29 cellular contexts compared by ENCODE assay signal in the genomic region with DNA sequence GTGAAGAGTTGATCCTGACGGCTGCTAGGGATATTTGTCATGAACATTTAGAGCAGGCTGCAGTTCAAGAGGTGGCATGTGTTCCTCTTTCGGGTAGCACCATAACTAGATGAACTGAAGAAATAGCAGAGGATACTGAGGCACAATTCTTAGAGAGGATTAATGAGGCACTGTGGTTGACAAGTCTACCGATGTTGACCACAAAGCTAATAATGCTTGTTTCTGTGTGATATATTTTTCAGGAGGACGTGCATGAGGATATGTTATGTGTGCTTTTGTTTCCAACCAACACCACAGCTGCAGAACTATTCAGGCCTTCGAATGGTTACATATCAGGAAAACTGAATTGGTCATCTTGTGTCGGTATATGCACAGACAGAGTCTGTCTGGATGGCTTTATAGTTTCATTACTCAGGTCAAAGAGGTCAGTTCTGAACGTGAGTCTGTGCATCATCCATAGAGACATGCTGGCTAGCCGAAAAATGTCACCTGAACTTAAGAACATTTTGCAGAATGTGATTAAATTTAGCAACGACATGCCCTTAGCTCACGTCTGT.
"Had no signal": no experiment of that assay in that cellular context is flagged by ENCODE, and none has a peak within 500 bp of the region (broad histone marks: within the 10 kb centered on the region; RNA-seq: fewer than 3 reads in every experiment).

No MANE protein-coding gene starts in this region.

- H3K4me3 Mint-ChIP-seq: immature natural killer cell; naive thymus-derived CD8-positive, alpha-beta T cell; nephron; neural crest cell; stimulated activated naive B cell treated with anti-CD40 and anti-IgM and Interleukin-4, amounts not matched to agents 10 μg/mL and 1 μg/mL and 100 μg/mL, for 72 hours had no signal

- FAIRE-seq: islet of Langerhans, kidney had no signal

- H3K4me1 Mint-ChIP-seq: immature natural killer cell; naive thymus-derived CD8-positive, alpha-beta T cell; neural crest cell had no signal

- H3K27me3 ChIP-seq: right atrium auricular region, testis, thyroid gland, transverse colon, uterus had no signal

- H3K79me2 ChIP-seq: parathyroid adenoma had no signal

- ATAC-seq: left colon; left lung; lower lobe of right lung; naive thymus-derived CD8-positive, alpha-beta T cell; sciatic nerve; stimulated activated naive B cell treated with anti-CD40 and anti-IgM and Interleukin-4, amounts not matched to agents 10 μg/mL and 1 μg/mL and 100 μg/mL, for 72 hours; stimulated activated naive CD8-positive, alpha-beta T cell treated with anti-CD3 and anti-CD28 coated beads, Interleukin-15, Interleukin-2, amounts not matched to agents 100 U/mL and 50 U/mL, for 24 hours had no signal

- H3K4me1 ChIP-seq: left lung, lower lobe of right lung, parathyroid adenoma, psoas muscle, testis, transverse colon, uterus had no signal

- H3K9me3 Mint-ChIP-seq: immature natural killer cell, nephron had no signal

- H2AFZ ChIP-seq: parathyroid adenoma had no signal

- H3K27me3 Mint-ChIP-seq: stimulated activated naive B cell treated with anti-CD40 and anti-IgM and Interleukin-4, amounts not matched to agents 10 μg/mL and 1 μg/mL and 100 μg/mL, for 72 hours had no signal

- H3K27ac Mint-ChIP-seq: immature natural killer cell; naive thymus-derived CD8-positive, alpha-beta T cell; nephron; stimulated activated naive B cell treated with anti-CD40 and anti-IgM and Interleukin-4, amounts not matched to agents 10 μg/mL and 1 μg/mL and 100 μg/mL, for 72 hours had no signal

- H3K36me3 Mint-ChIP-seq: immature natural killer cell; naive thymus-derived CD8-positive, alpha-beta T cell; stimulated activated naive B cell treated with anti-CD40 and anti-IgM and Interleukin-4, amounts not matched to agents 10 μg/mL and 1 μg/mL and 100 μg/mL, for 72 hours had no signal

- H3K9ac ChIP-seq: parathyroid adenoma had no signal

- H3K4me3 ChIP-seq: left lung, lower lobe of right lung, psoas muscle, right atrium auricular region, skin epidermis, stomach, testis, thyroid gland, transverse colon, uterus had no signal

- H3K27ac ChIP-seq: left lung, lower lobe of right lung, parathyroid adenoma, psoas muscle, right atrium auricular region, skin epidermis, stomach, testis, thyroid gland, transverse colon, uterus had no signal

- DNase-seq: hypothalamus; immature natural killer cell; kidney; left colon; left lung; lower lobe of right lung; mammary epithelial cell; mesenchymal stem cell; naive thymus-derived CD8-positive, alpha-beta T cell; nucleus accumbens; psoas muscle; stimulated activated CD4-positive, alpha-beta T cell treated with anti-CD3 and anti-CD28 coated beads, Interleukin-12 subunit alpha, Interleukin-12 subunit beta, amount 100 ng/mL, for 4 hours; stimulated activated CD4-positive, alpha-beta T cell treated with anti-CD3 and anti-CD28 coated beads, Interleukin-15, amount 100 ng/mL, for 24 hours; stimulated activated CD4-positive, alpha-beta T cell treated with anti-CD3 and anti-CD28 coated beads, Interleukin-2, amount 100 ng/mL, for 24 hours; stimulated activated CD4-positive, alpha-beta T cell treated with anti-CD3 and anti-CD28 coated beads, Interleukin-4, amount 100 ng/mL, for 1 hour; stimulated activated naive B cell treated with anti-CD40 and anti-IgM and Interleukin-4, amounts not matched to agents 10 μg/mL and 1 μg/mL and 100 μg/mL, for 72 hours; stimulated activated naive CD8-positive, alpha-beta T cell treated with anti-CD3 and anti-CD28 coated beads, Interleukin-15, Interleukin-2, amounts not matched to agents 100 U/mL and 50 U/mL, for 24 hours; stomach; testis; thyroid gland; transverse colon; uterus had no signal

- H3K36me3 ChIP-seq: left lung, lower lobe of right lung, right atrium auricular region, stomach, thyroid gland, transverse colon, uterus had no signal

- H3K9me3 ChIP-seq: left lung, lower lobe of right lung, psoas muscle, right atrium auricular region, stomach, testis, thyroid gland, transverse colon, uterus had no signal
